In genomic region chr12:52807544-52808470, GRCh38 we compare ENCODE assay signal across 34 cellular contexts. TPM values are rescaled to one million over a fixed set of nuclear protein-coding genes. Genes with fewer than 3 reads are reported as not detected.
"Had no signal": no experiment of that assay in that cellular context is flagged by ENCODE, and none has a peak within 500 bp of the region (broad histone marks: within the 10 kb centered on the region; RNA-seq: fewer than 3 reads in every experiment).

No MANE protein-coding gene starts in this region.

- DNase-seq: heart right ventricle; islet precursor cell; left ventricle myocardium inferior; naive thymus-derived CD8-positive, alpha-beta T cell; occipital lobe; stimulated activated CD4-positive, alpha-beta T cell treated with anti-CD3 and anti-CD28 coated beads, Interleukin-12 subunit alpha, Interleukin-12 subunit beta, amount 100 ng/mL, for 4 hours; stimulated activated CD4-positive, alpha-beta T cell treated with anti-CD3 and anti-CD28 coated beads, Interleukin-15, amount 100 ng/mL, for 24 hours; stimulated activated CD4-positive, alpha-beta T cell treated with anti-CD3 and anti-CD28 coated beads, Interleukin-2, amount 100 ng/mL, for 24 hours; stimulated activated CD4-positive, alpha-beta T cell treated with anti-CD3 and anti-CD28 coated beads, Interleukin-4, amount 100 ng/mL, for 1 hour; stimulated activated naive B cell treated with anti-CD40 and anti-IgM and Interleukin-4, amounts not matched to agents 10 μg/mL and 1 μg/mL and 100 μg/mL, for 72 hours; stimulated activated naive CD8-positive, alpha-beta T cell treated with anti-CD3 and anti-CD28 coated beads, Interleukin-15, Interleukin-2, amounts not matched to agents 100 U/mL and 50 U/mL, for 24 hours; stomach; tibial artery; trophoblast cell had no signal

- H3K9me3 ChIP-seq: heart right ventricle, left ventricle myocardium inferior, neutrophil, right atrium auricular region, right lobe of liver, stomach, suprapubic skin, thoracic aorta, tibial artery, vagina had no signal

- H3K27ac ChIP-seq: heart right ventricle, hepatocyte, left ventricle myocardium inferior, neutrophil, parathyroid adenoma, right atrium auricular region, right lobe of liver, stomach, suprapubic skin, thoracic aorta, tibial artery, vagina had no signal

- H3K4me1 ChIP-seq: heart right ventricle, left ventricle myocardium inferior, parathyroid adenoma, right atrium auricular region, right lobe of liver, stomach, suprapubic skin, tibial artery, vagina had no signal

- H3K27me3 ChIP-seq: neutrophil, right atrium auricular region, right lobe of liver, vagina had no signal

- H3K4me3 ChIP-seq: heart right ventricle, hepatocyte, left ventricle myocardium inferior, right atrium auricular region, right lobe of liver, smooth muscle cell, stomach, suprapubic skin, thoracic aorta, tibial artery, vagina had no signal

- H3K36me3 ChIP-seq: heart right ventricle, left ventricle myocardium inferior, neutrophil, right atrium auricular region, right lobe of liver, stomach, suprapubic skin, thoracic aorta, tibial artery, vagina had no signal

- ATAC-seq: heart right ventricle; naive thymus-derived CD8-positive, alpha-beta T cell; right lobe of liver; stimulated activated naive B cell treated with anti-CD40 and anti-IgM and Interleukin-4, amounts not matched to agents 10 μg/mL and 1 μg/mL and 100 μg/mL, for 72 hours; stimulated activated naive CD8-positive, alpha-beta T cell treated with anti-CD3 and anti-CD28 coated beads, Interleukin-15, Interleukin-2, amounts not matched to agents 100 U/mL and 50 U/mL, for 24 hours had no signal

RNA-seq across cellular contexts. Expression of gene KRT4, which starts 6.1 kb away (rescaled TPM):
- total RNA-seq: heart right ventricle; kidney epithelial cell; left ventricle myocardium inferior; lung microvascular endothelial cell; mucosa of gallbladder; naive thymus-derived CD8-positive, alpha-beta T cell; neural crest cell; osteocyte; pulmonary artery endothelial cell; renal cortical epithelial cell; right atrium auricular region; right lobe of liver; skeletal muscle tissue; smooth muscle cell; thoracic aorta had no signal
- polyA plus RNA-seq: naive thymus-derived CD8-positive, alpha-beta T cell; smooth muscle cell; urinary bladder had no signal

RNA-seq across cellular contexts. Expression of gene KRT3, which starts 11.9 kb away (rescaled TPM):
- total RNA-seq: heart right ventricle; hepatocyte; kidney epithelial cell; left ventricle myocardium inferior; lower leg skin; lung microvascular endothelial cell; mucosa of gallbladder; naive thymus-derived CD8-positive, alpha-beta T cell; neural crest cell; occipital lobe; osteocyte; progenitor cell of endocrine pancreas; pulmonary artery endothelial cell; renal cortical epithelial cell; right atrium auricular region; right lobe of liver; skeletal muscle tissue; smooth muscle cell; stomach; suprapubic skin; thoracic aorta; urinary bladder; vagina had no signal
- polyA plus RNA-seq: heart right ventricle; hepatocyte; naive thymus-derived CD8-positive, alpha-beta T cell; smooth muscle cell; urinary bladder had no signal

RNA-seq across cellular contexts. Expression of gene KRT79, which starts 26.3 kb away (rescaled TPM):
- total RNA-seq: heart right ventricle; kidney epithelial cell; left ventricle myocardium inferior; lung microvascular endothelial cell; mucosa of gallbladder; naive thymus-derived CD8-positive, alpha-beta T cell; neural crest cell; occipital lobe; osteocyte; progenitor cell of endocrine pancreas; pulmonary artery endothelial cell; renal cortical epithelial cell; right atrium auricular region; right lobe of liver; stomach; thoracic aorta; urinary bladder had no signal
- polyA plus RNA-seq: hepatocyte; naive thymus-derived CD8-positive, alpha-beta T cell; urinary bladder had no signal

RNA-seq across cellular contexts. Expression of gene KRT76, which starts 30.7 kb away (rescaled TPM):
- total RNA-seq: heart right ventricle; hepatocyte; kidney epithelial cell; left ventricle myocardium inferior; lower leg skin; lung microvascular endothelial cell; mucosa of gallbladder; naive thymus-derived CD8-positive, alpha-beta T cell; neural crest cell; occipital lobe; osteocyte; progenitor cell of endocrine pancreas; pulmonary artery endothelial cell; renal cortical epithelial cell; right atrium auricular region; right lobe of liver; skeletal muscle tissue; smooth muscle cell; stomach; suprapubic skin; thoracic aorta; urinary bladder; vagina had no signal
- polyA plus RNA-seq: heart right ventricle; hepatocyte; naive thymus-derived CD8-positive, alpha-beta T cell; smooth muscle cell; stomach; urinary bladder had no signal

RNA-seq across cellular contexts. Expression of gene KRT78, which starts 41.0 kb away (rescaled TPM):
- total RNA-seq: heart right ventricle; hepatocyte; kidney epithelial cell; left ventricle myocardium inferior; lung microvascular endothelial cell; mucosa of gallbladder; naive thymus-derived CD8-positive, alpha-beta T cell; neural crest cell; osteocyte; progenitor cell of endocrine pancreas; pulmonary artery endothelial cell; renal cortical epithelial cell; right atrium auricular region; right lobe of liver; skeletal muscle tissue; thoracic aorta; urinary bladder had no signal
- polyA plus RNA-seq: hepatocyte; naive thymus-derived CD8-positive, alpha-beta T cell; urinary bladder had no signal
